ENCODE assay signal across 18 cellular contexts in the genomic region with DNA sequence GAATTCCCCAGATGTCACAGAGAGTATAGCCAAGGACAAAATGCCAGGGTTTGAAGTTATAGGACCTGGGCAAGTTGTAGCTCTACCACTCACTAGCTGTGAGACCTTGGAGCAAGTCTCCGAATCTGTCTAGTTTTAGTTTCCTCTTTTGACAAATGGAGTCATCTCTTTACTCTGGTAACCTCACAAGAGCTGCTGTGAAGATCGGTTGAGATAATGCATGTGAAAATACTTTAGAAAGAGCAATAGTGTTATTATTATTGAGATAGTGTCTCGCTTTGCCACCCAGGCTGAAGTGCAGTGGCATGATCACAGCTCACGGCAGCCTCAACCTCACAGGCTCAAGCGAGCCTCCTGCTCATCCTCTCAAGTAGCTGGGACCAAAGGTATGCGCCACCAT.
"Had no signal": no experiment of that assay in that cellular context is flagged by ENCODE, and none has a peak within 500 bp of the region (broad histone marks: within the 10 kb centered on the region; RNA-seq: fewer than 3 reads in every experiment).

No MANE protein-coding gene starts in this region.

- H3K27ac Mint-ChIP-seq: memory B cell; stimulated activated naive B cell treated with anti-CD40 and anti-IgM and Interleukin-4, amounts not matched to agents 10 μg/mL and 1 μg/mL and 100 μg/mL, for 72 hours; stimulated activated naive CD8-positive, alpha-beta T cell treated with anti-CD3 and anti-CD28 coated beads, Interleukin-15, amount 100 ng/mL, for 72 hours had no signal

- H3K9me3 Mint-ChIP-seq: memory B cell; stimulated activated naive B cell treated with anti-CD40 and anti-IgM and Interleukin-4, amounts not matched to agents 10 μg/mL and 1 μg/mL and 100 μg/mL, for 72 hours; stimulated activated naive CD8-positive, alpha-beta T cell treated with anti-CD3 and anti-CD28 coated beads, Interleukin-15, amount 100 ng/mL, for 72 hours had no signal

- DNase-seq: erythroblast; foreskin keratinocyte; kidney; left cardiac atrium; left ventricle myocardium inferior; lower lobe of right lung; midbrain; psoas muscle; right lobe of liver; stimulated activated CD4-positive, alpha-beta T cell treated with anti-CD3 and anti-CD28 coated beads, Interleukin-4, amount 100 ng/mL, for 24 hours; stimulated activated naive B cell treated with anti-CD40 and anti-IgM and Interleukin-4, amounts not matched to agents 10 μg/mL and 1 μg/mL and 100 μg/mL, for 72 hours; stimulated activated naive CD8-positive, alpha-beta T cell treated with anti-CD3 and anti-CD28 coated beads, Interleukin-15, amount 100 ng/mL, for 72 hours; testis; upper lobe of right lung had no signal

- H3K36me3 Mint-ChIP-seq: memory B cell; stimulated activated naive B cell treated with anti-CD40 and anti-IgM and Interleukin-4, amounts not matched to agents 10 μg/mL and 1 μg/mL and 100 μg/mL, for 72 hours had no signal

- H3K4me3 Mint-ChIP-seq: memory B cell; stimulated activated naive B cell treated with anti-CD40 and anti-IgM and Interleukin-4, amounts not matched to agents 10 μg/mL and 1 μg/mL and 100 μg/mL, for 72 hours; stimulated activated naive CD8-positive, alpha-beta T cell treated with anti-CD3 and anti-CD28 coated beads, Interleukin-15, amount 100 ng/mL, for 72 hours had no signal

- H3K9me3 ChIP-seq: left ventricle myocardium inferior, lower lobe of right lung, neutrophil, psoas muscle, right lobe of liver, testis, tibial nerve, upper lobe of right lung, vagina had no signal

- H3K4me1 ChIP-seq: foreskin keratinocyte, lower lobe of right lung, right lobe of liver, upper lobe of right lung, vagina had no signal

- H3K4me3 ChIP-seq: left ventricle myocardium inferior, lower lobe of right lung, psoas muscle, right lobe of liver, testis, tibial nerve, upper lobe of right lung, vagina had no signal

- ATAC-seq: foreskin keratinocyte; lower lobe of right lung; psoas muscle; right lobe of liver; stimulated activated naive B cell treated with anti-CD40 and anti-IgM and Interleukin-4, amounts not matched to agents 10 μg/mL and 1 μg/mL and 100 μg/mL, for 72 hours; stimulated activated naive CD8-positive, alpha-beta T cell treated with anti-CD3 and anti-CD28 coated beads, Interleukin-15, amount 100 ng/mL, for 72 hours; upper lobe of right lung had no signal

- H3K27me3 Mint-ChIP-seq: stimulated activated naive B cell treated with anti-CD40 and anti-IgM and Interleukin-4, amounts not matched to agents 10 μg/mL and 1 μg/mL and 100 μg/mL, for 72 hours had no signal

- H3K27me3 ChIP-seq: foreskin keratinocyte, neutrophil, right lobe of liver, testis, tibial nerve, upper lobe of right lung, vagina had no signal

- H3K36me3 ChIP-seq: left ventricle myocardium inferior, lower lobe of right lung, neutrophil, right lobe of liver, tibial nerve, upper lobe of right lung, vagina had no signal

- H3K4me1 Mint-ChIP-seq: memory B cell; stimulated activated naive B cell treated with anti-CD40 and anti-IgM and Interleukin-4, amounts not matched to agents 10 μg/mL and 1 μg/mL and 100 μg/mL, for 72 hours; stimulated activated naive CD8-positive, alpha-beta T cell treated with anti-CD3 and anti-CD28 coated beads, Interleukin-15, amount 100 ng/mL, for 72 hours had no signal

- H3K27ac ChIP-seq: foreskin keratinocyte, left ventricle myocardium inferior, lower lobe of right lung, neutrophil, psoas muscle, right lobe of liver, testis, tibial nerve, upper lobe of right lung, vagina had no signal
